ENCODE assay signal across 8 cellular contexts in the genomic region with DNA sequence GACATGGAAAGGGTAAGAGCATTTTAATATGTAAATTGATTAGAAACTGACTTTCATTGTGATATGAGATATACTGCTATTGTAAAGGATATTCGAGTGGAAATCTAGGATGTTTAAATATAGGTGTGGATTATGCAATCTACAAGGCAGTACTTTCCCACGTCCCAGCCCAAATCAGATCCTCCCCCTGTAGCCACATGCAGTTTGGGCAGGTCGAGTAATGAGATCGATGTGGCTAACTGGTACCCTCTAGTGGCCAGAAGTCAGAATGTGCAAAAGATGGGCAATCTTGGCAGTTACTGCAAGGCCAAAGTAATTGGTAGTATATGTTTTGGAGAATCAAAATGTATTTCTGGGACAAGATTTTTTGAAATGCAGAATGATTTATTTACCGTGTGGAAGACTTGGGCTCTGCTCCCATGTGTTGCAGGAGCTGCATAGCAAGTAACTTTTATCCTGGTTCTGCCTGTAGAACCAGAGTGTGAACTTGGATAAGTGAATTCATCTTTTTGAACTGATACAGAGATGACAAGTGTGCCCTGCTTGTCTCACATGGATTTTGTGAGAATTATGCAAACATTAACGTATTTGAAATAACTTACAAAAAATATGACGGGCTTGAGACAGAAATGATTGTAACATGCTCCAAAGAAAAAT.
DNase-seq lines count a peak whose midpoint lies in the region; ATAC-seq and TF ChIP-seq lines count a peak whose summit lies in the region.

No MANE protein-coding gene starts in this region.

- TF ChIP-seq CTCF in suprapubic skin (IDR thresholded peaks at IDR 0.05) = peak; percentile 16 to 63

- H3K4me3 ChIP-seq in suprapubic skin = no peak overlapping the region

- H3K36me3 ChIP-seq in suprapubic skin = no peaks in the 10 kb centered on the region

- no peaks in the 10 kb centered on the region for H3K9me3 ChIP-seq in suprapubic skin

- ATAC-seq in HG02623 (IDR thresholded peaks at IDR 0.05; ENCODE audit: unreplicated experiment) = peak; percentile 79
- ATAC-seq in esophagus mucosa = peak; percentile 88

- WGBS in suprapubic skin = 7% methylated on average over 7 of the region's 7 CpGs

- DNase-seq in NCI-H2029 treated with DMSO at 0.1 percent for 48 hours (lab: John Stamatoyannopoulos, UW) = peak; percentile 11
- no peak for DNase-seq in NCI-H2029 (lab: John Stamatoyannopoulos, UW)
- DNase-seq in NCI-H226 = peak; percentile 73
- peak; percentile 20 for DNase-seq in activated CD4-positive, alpha-beta T cell treated with anti-CD3 and anti-CD28 coated beads, Interleukin-2, amount 50 U/mL, for 1 hour
- peak; percentile 69 for DNase-seq in myocyte (ENCODE audit: low read depth)
- DNase-seq in suprapubic skin (ENCODE audit: low spot score in 2 of 2) = no peak

- H3K4me1 ChIP-seq in suprapubic skin = peaks cover 2% of the 10 kb centered on the region

- TF ChIP-seq POLR2A in suprapubic skin (IDR thresholded peaks at IDR 0.05) = no peak

- H3K27me3 ChIP-seq in suprapubic skin = no peaks in the 10 kb centered on the region

- H3K27ac ChIP-seq in suprapubic skin = no peak overlapping the region

- TF ChIP-seq EP300 in suprapubic skin (IDR thresholded peaks at IDR 0.05) = no peak

Comparison
In these comparisons a context has a peak if more than half of its experiments do, and no peak if none do; other contexts are left out.
1. DNase-seq: peak in NCI-H2029 treated with DMSO at 0.1 percent for 48 hours (single experiment), NCI-H226 (single experiment), activated CD4-positive, alpha-beta T cell treated with anti-CD3 and anti-CD28 coated beads, Interleukin-2, amount 50 U/mL, for 1 hour (single experiment) and myocyte (single experiment); none in NCI-H2029 (single experiment) and suprapubic skin (0 of 2).